1 cellular context compared by ENCODE assay signal in genomic region chr4:173527103-173527876, GRCh38.
TF ChIP-seq lines count a peak whose summit lies in the region.

No MANE protein-coding gene starts in this region.

TF ChIP-seq in SK-N-SH treated with all-trans-retinoic acid at 6 μM for 48 hours, 23 proteins besides CTCF, POLR2A, EP300 and RAD21 (continued from another document):
- TF ChIP-seq CREB5 (CRISPR knock-in tag; IDR thresholded peaks at IDR 0.05; ENCODE audit: low read depth) (no peak), SNAI2 (CRISPR knock-in tag; IDR thresholded peaks at IDR 0.05) (no peak), POU6F1 (CRISPR knock-in tag; IDR thresholded peaks at IDR 0.05; ENCODE audit: borderline replicate concordance, low read depth) (no peak), ZC3H10 (CRISPR knock-in tag; IDR thresholded peaks at IDR 0.05) (no peak), ZFP30 (CRISPR knock-in tag; IDR thresholded peaks at IDR 0.05) (no peak), GLIS3 (CRISPR knock-in tag; IDR thresholded peaks at IDR 0.05) (no peak), ESRRG (CRISPR knock-in tag; IDR thresholded peaks at IDR 0.05) (no peak), OSR1 (CRISPR knock-in tag; IDR thresholded peaks at IDR 0.05) (no peak), ZNF565 (CRISPR knock-in tag; conservative IDR thresholded peaks at IDR 0.05; ENCODE audit: low read depth) (no peak)
TF ChIP-seq in SK-N-SH treated with all-trans-retinoic acid at 6 μM for 48 hours: peak in this region for 0.
